8 cellular contexts compared by ENCODE assay signal in genomic region chr11:126115820-126116319, GRCh38. TPM values are rescaled to one million over a fixed set of nuclear protein-coding genes. Genes with fewer than 3 reads are reported as not detected.
A peak's percentile ranks its signal among the peaks of the same experiment; 100 is the strongest.
DNase-seq lines count a peak whose midpoint lies in the region; ATAC-seq and TF ChIP-seq lines count a peak whose summit lies in the region.

No MANE protein-coding gene starts in this region.

- H3K4me3 Mint-ChIP-seq in glutamatergic neuron (ENCODE audit: unreplicated experiment) = no peak overlapping the region

- TF ChIP-seq CTCF in LNCaP clone FGC (IDR thresholded peaks at IDR 0.05; ENCODE audit: control insufficient read depth, extremely low read depth, insufficient read depth) (peak; percentile 52), WERI-Rb-1 (IDR thresholded peaks at IDR 0.05; ENCODE audit: low read depth, low read length) (peak; percentile 48; the same call in 1 of the 2 replicates), glutamatergic neuron (IDR thresholded peaks at IDR 0.05; ENCODE audit: partially characterized antibody, unreplicated experiment) (no peak)

- ATAC-seq in HG02852 (IDR thresholded peaks at IDR 0.05; ENCODE audit: unreplicated experiment) (no peak), HG03460 (IDR thresholded peaks at IDR 0.05; ENCODE audit: unreplicated experiment) (no peak)

- in situ Hi-C loops in ACHN (cut with HindIII; ENCODE audit: low pct_ligation_motif_present, low pct_unique_long_range_greater_than_20kb, low sequenced_read_pairs) = no loop called here

- H3K27me3 Mint-ChIP-seq in glutamatergic neuron (ENCODE audit: unreplicated experiment) = no peaks in the 10 kb centered on the region

- peak; percentile 13 for DNase-seq in ACHN
- DNase-seq in LNCaP clone FGC (ENCODE audit: low read depth) = peak; percentile 81
- peak; percentile 43 for DNase-seq in WERI-Rb-1
- DNase-seq in iris pigment epithelial cell (ENCODE audit: low read depth) = peak; percentile 87
- DNase-seq in smooth muscle cell of the brain vasculature (ENCODE audit: low read depth, low spot score) = peak; percentile 41
- DNase-seq in glutamatergic neuron = no peak

- H3K36me3 ChIP-seq in WERI-Rb-1 = no peaks in the 10 kb centered on the region

- no peaks in the 10 kb centered on the region for H3K9me3 Mint-ChIP-seq in glutamatergic neuron (ENCODE audit: unreplicated experiment)

- no peaks in the 10 kb centered on the region for H3K36me3 Mint-ChIP-seq in glutamatergic neuron (ENCODE audit: unreplicated experiment)

- H3K4me3 ChIP-seq in LNCaP clone FGC (ENCODE audit: low read depth, low read length) (no peak overlapping the region), WERI-Rb-1 (ENCODE audit: low read depth, low read length) (no peak overlapping the region)

- H3K27me3 ChIP-seq in WERI-Rb-1 (ENCODE audit: insufficient read depth, low read depth, severe bottlenecking) = no peaks in the 10 kb centered on the region

- H3K9me3 ChIP-seq in WERI-Rb-1 (ENCODE audit: severe bottlenecking) = no peaks in the 10 kb centered on the region

- H3K27ac ChIP-seq in WERI-Rb-1 = peak overlapping the region; percentile 62

- no peak overlapping the region for H3K27ac Mint-ChIP-seq in glutamatergic neuron (ENCODE audit: unreplicated experiment)

- H3K4me1 Mint-ChIP-seq in glutamatergic neuron (ENCODE audit: low read depth, unreplicated experiment) = peaks cover 7% of the 10 kb centered on the region

RNA-seq across cellular contexts. Expression of gene CDON, which starts 53.2 kb away (rescaled TPM):
- total RNA-seq in glutamatergic neuron (ENCODE audit: unreplicated experiment) = 21.0 TPM
